In genomic region chr11:118310271-118310670, GRCh38 we compare ENCODE assay signal across 20 cellular contexts. TPM values are rescaled to one million over a fixed set of nuclear protein-coding genes. Genes with fewer than 3 reads are reported as not detected.
DNase-seq lines count a peak whose midpoint lies in the region; ATAC-seq lines count a peak whose summit lies in the region.
"Had no signal": no experiment of that assay in that cellular context is flagged by ENCODE, and none has a peak within 500 bp of the region (broad histone marks: within the 10 kb centered on the region; RNA-seq: fewer than 3 reads in every experiment).

No MANE protein-coding gene starts in this region.

- POLR2A ChIA-PET in activated CD4-positive, alpha-beta T cell treated with anti-CD3 and anti-CD28 coated beads for 36 hours (lab: Charles Lee), result interaction anchor here (0.6 kb wide), 1 partner anchor 89 kb away, joined by 3 read pairs; no protein-coding TSS in a partner anchor
- POLR2A ChIA-PET in T-cell (lab: Charles Lee), result interaction anchor here in 1 of 2 donors (0.6 to 1.2 kb wide), 2 partner anchors 22 to 32 kb away, joined by 4 to 12 read pairs; partner anchors contain the start of gene CD3D

- no peaks in the 10 kb centered on the region for H3K27me3 ChIP-seq in CD4-positive, CD25-positive, alpha-beta regulatory T cell (ENCODE audit: control insufficient read depth, insufficient read depth, low read length)
- H3K27me3 ChIP-seq: BLaER1 treated with 17β-estradiol and CSF1 and Interleukin-3, amounts not matched to agents 10 nM and 100 nM had no signal

- H3K9me3 Mint-ChIP-seq in activated CD4-positive, alpha-beta T cell treated with anti-CD3 and anti-CD28 coated beads for 36 hours (ENCODE audit: low read depth), result peaks cover 3% of the 10 kb centered on the region
- H3K9me3 Mint-ChIP-seq in CD4-positive, CD25-positive, alpha-beta regulatory T cell, result no peaks in the 10 kb centered on the region
- no peaks in the 10 kb centered on the region for H3K9me3 Mint-ChIP-seq in T-cell
- H3K9me3 Mint-ChIP-seq in activated naive CD8-positive, alpha-beta T cell treated with anti-CD3 and anti-CD28 coated beads for 36 hours, result peaks cover 4% of the 10 kb centered on the region

- H3K4me3 ChIP-seq in CD4-positive, CD25-positive, alpha-beta regulatory T cell (ENCODE audit: low read depth, low read length), result peak overlapping the region; percentile 47
- H3K4me3 ChIP-seq: BLaER1 treated with 17β-estradiol and CSF1 and Interleukin-3, amounts not matched to agents 10 nM and 100 nM had no signal

- no peak for DNase-seq in activated CD4-positive, alpha-beta T cell treated with anti-CD3 and anti-CD28 coated beads for 36 hours
- DNase-seq in activated CD4-positive, alpha-beta T cell treated with anti-CD3 and anti-CD28 coated beads for 1 hour, result no peak
- no peak for DNase-seq in CD4-positive, CD25-positive, alpha-beta regulatory T cell
- DNase-seq in T-cell, result no peak
- DNase-seq in activated naive CD8-positive, alpha-beta T cell treated with anti-CD3 and anti-CD28 coated beads for 36 hours, result no peak
- DNase-seq in NCI-H1417 treated with DMSO at 0.1 percent for 48 hours (lab: John Stamatoyannopoulos, UW), result no peak
- no peak for DNase-seq in EL
- DNase-seq: Calu3; DMS79; GDM1; HCEC 1CT; NCI-H1048; NCI-H2107; NCI-H69; NK-92 treated with Interleukin-12 subunit alpha and Interleukin-12 subunit beta, amount 100 ng/mL, for 24 hours; OCI-M1 had no signal

- intact Hi-C loops in activated CD4-positive, alpha-beta T cell treated with anti-CD3 and anti-CD28 coated beads for 36 hours (cut with DNase I, micrococcal nuclease), result no loop called here

- H3K4me1 ChIP-seq in CD4-positive, CD25-positive, alpha-beta regulatory T cell (ENCODE audit: control insufficient read depth, insufficient read depth, low read length, poor library complexity, severe bottlenecking), result peaks cover 88% of the 10 kb centered on the region

- no peaks in the 10 kb centered on the region for H3K9me3 ChIP-seq in CD4-positive, CD25-positive, alpha-beta regulatory T cell (ENCODE audit: control insufficient read depth in 2 of 2, low read length in 2 of 2)

- H3K4me1 Mint-ChIP-seq in activated CD4-positive, alpha-beta T cell treated with anti-CD3 and anti-CD28 coated beads for 36 hours, result peaks cover 82% of the 10 kb centered on the region
- H3K4me1 Mint-ChIP-seq in CD4-positive, CD25-positive, alpha-beta regulatory T cell, result peaks cover 22 to 89% (median 69%) of the 10 kb centered on the region in 4 donors
- H3K4me1 Mint-ChIP-seq in T-cell, result peaks cover 87 to 89% (median 88%) of the 10 kb centered on the region in 3 donors
- H3K4me1 Mint-ChIP-seq in activated naive CD8-positive, alpha-beta T cell treated with anti-CD3 and anti-CD28 coated beads for 36 hours, result peaks cover 82% of the 10 kb centered on the region

- CTCF ChIA-PET in activated CD4-positive, alpha-beta T cell treated with anti-CD3 and anti-CD28 coated beads for 36 hours (lab: Charles Lee), result interaction anchor here (1.5 to 2.0 kb wide), 3 partner anchors 26 to 112 kb away, joined by 4 to 11 read pairs (median 7); no protein-coding TSS in a partner anchor
- CTCF ChIA-PET in T-cell (lab: Charles Lee), result interaction anchor here in 1 of 2 donors (2.0 to 2.2 kb wide), 2 partner anchors 15 to 33 kb away, joined by 4 to 15 read pairs; partner anchors contain the start of gene CD3D

- H3K4me3 Mint-ChIP-seq in activated CD4-positive, alpha-beta T cell treated with anti-CD3 and anti-CD28 coated beads for 36 hours, result peak overlapping the region; percentile 26
- H3K4me3 Mint-ChIP-seq in CD4-positive, CD25-positive, alpha-beta regulatory T cell, result peak overlapping the region; percentile 12 to 53 (median 29)
- H3K4me3 Mint-ChIP-seq in T-cell, result peak overlapping the region in 2 of 3 donors; percentile 28 to 31
- peak overlapping the region; percentile 38 for H3K4me3 Mint-ChIP-seq in activated naive CD8-positive, alpha-beta T cell treated with anti-CD3 and anti-CD28 coated beads for 36 hours

- peaks cover 60% of the 10 kb centered on the region for H3K36me3 ChIP-seq in CD4-positive, CD25-positive, alpha-beta regulatory T cell (ENCODE audit: control insufficient read depth, insufficient read depth, low read length)
- H3K36me3 ChIP-seq: BLaER1 treated with 17β-estradiol and CSF1 and Interleukin-3, amounts not matched to agents 10 nM and 100 nM had no signal

- peak overlapping the region; percentile 79 for H3K27ac Mint-ChIP-seq in activated CD4-positive, alpha-beta T cell treated with anti-CD3 and anti-CD28 coated beads for 36 hours
- peak overlapping the region; percentile 87 to 99 (median 89) for H3K27ac Mint-ChIP-seq in CD4-positive, CD25-positive, alpha-beta regulatory T cell
- H3K27ac Mint-ChIP-seq in T-cell, result peak overlapping the region; percentile 88 to 92
- H3K27ac Mint-ChIP-seq in activated naive CD8-positive, alpha-beta T cell treated with anti-CD3 and anti-CD28 coated beads for 36 hours, result peak overlapping the region; percentile 86

- no peaks in the 10 kb centered on the region for H3K27me3 Mint-ChIP-seq in activated CD4-positive, alpha-beta T cell treated with anti-CD3 and anti-CD28 coated beads for 36 hours
- H3K27me3 Mint-ChIP-seq in CD4-positive, CD25-positive, alpha-beta regulatory T cell, result no peaks in the 10 kb centered on the region
- no peaks in the 10 kb centered on the region for H3K27me3 Mint-ChIP-seq in T-cell
- H3K27me3 Mint-ChIP-seq in activated naive CD8-positive, alpha-beta T cell treated with anti-CD3 and anti-CD28 coated beads for 36 hours, result no peaks in the 10 kb centered on the region

- ATAC-seq in activated CD4-positive, alpha-beta T cell treated with anti-CD3 and anti-CD28 coated beads for 36 hours, result no peak
- no peak for ATAC-seq in CD4-positive, CD25-positive, alpha-beta regulatory T cell (ENCODE audit: low read depth in 2 of 2)
- ATAC-seq in T-cell (replicated peaks in 1 of 4) (no peak), GM19324 (IDR thresholded peaks at IDR 0.05; ENCODE audit: low FRiP score, unreplicated experiment) (no peak)

- H3K36me3 Mint-ChIP-seq in activated CD4-positive, alpha-beta T cell treated with anti-CD3 and anti-CD28 coated beads for 36 hours (ENCODE audit: low read depth), result peaks cover 83% of the 10 kb centered on the region
- peaks cover 70% of the 10 kb centered on the region for H3K36me3 Mint-ChIP-seq in CD4-positive, CD25-positive, alpha-beta regulatory T cell
- H3K36me3 Mint-ChIP-seq in T-cell, result peaks cover 72% of the 10 kb centered on the region
- peaks cover 81% of the 10 kb centered on the region for H3K36me3 Mint-ChIP-seq in activated naive CD8-positive, alpha-beta T cell treated with anti-CD3 and anti-CD28 coated beads for 36 hours

- H3K27ac ChIP-seq in CD4-positive, CD25-positive, alpha-beta regulatory T cell (ENCODE audit: insufficient read depth, low read length, poor library complexity, severe bottlenecking), result peak overlapping the region; percentile 80
- H3K27ac ChIP-seq: BLaER1 treated with 17β-estradiol and CSF1 and Interleukin-3, amounts not matched to agents 10 nM and 100 nM; HL-60 had no signal

RNA-seq across cellular contexts. Expression of gene CD3E, which starts 5.7 kb away (rescaled TPM):
- total RNA-seq in activated CD4-positive, alpha-beta T cell treated with anti-CD3 and anti-CD28 coated beads for 36 hours, result 100 to 1,000 TPM; 400 to 530 TPM
- 585 TPM for total RNA-seq in CD4-positive, CD25-positive, alpha-beta regulatory T cell
- 100 to 1,000 TPM; 704 to 823 (median 778) TPM for polyA plus RNA-seq in CD4-positive, CD25-positive, alpha-beta regulatory T cell
- total RNA-seq in T-cell, result 100 to 1,000 TPM; 555 to 659 (median 596) TPM
- total RNA-seq in activated naive CD8-positive, alpha-beta T cell treated with anti-CD3 and anti-CD28 coated beads for 36 hours, result 100 to 1,000 TPM; 364 TPM
- total RNA-seq: A172, Calu3 had no signal

RNA-seq across cellular contexts. Expression of gene CD3D, which starts 32.2 kb away (rescaled TPM):
- 100 to 1,000 TPM; 305 to 331 TPM for total RNA-seq in activated CD4-positive, alpha-beta T cell treated with anti-CD3 and anti-CD28 coated beads for 36 hours
- total RNA-seq in CD4-positive, CD25-positive, alpha-beta regulatory T cell, result 476 TPM
- polyA plus RNA-seq in CD4-positive, CD25-positive, alpha-beta regulatory T cell, result 1,000 to 10,000 TPM; 1,148 to 1,577 (median 1,304) TPM
- total RNA-seq in T-cell, result 100 to 1,000 TPM; 290 to 409 (median 361) TPM
- total RNA-seq in activated naive CD8-positive, alpha-beta T cell treated with anti-CD3 and anti-CD28 coated beads for 36 hours, result 100 to 1,000 TPM; 341 to 350 TPM
- total RNA-seq: A172, Calu3 had no signal

RNA-seq across cellular contexts. Expression of gene CD3G, which starts 33.9 kb away (rescaled TPM):
- total RNA-seq in activated CD4-positive, alpha-beta T cell treated with anti-CD3 and anti-CD28 coated beads for 36 hours, result 100 to 1,000 TPM; 141 to 146 TPM
- 196 TPM for total RNA-seq in CD4-positive, CD25-positive, alpha-beta regulatory T cell
- polyA plus RNA-seq in CD4-positive, CD25-positive, alpha-beta regulatory T cell, result 100 to 1,000 TPM; 393 to 477 (median 433) TPM
- 100 to 1,000 TPM; 170 to 215 (median 189) TPM for total RNA-seq in T-cell
- 100 to 1,000 TPM; 133 to 142 TPM for total RNA-seq in activated naive CD8-positive, alpha-beta T cell treated with anti-CD3 and anti-CD28 coated beads for 36 hours
- total RNA-seq: A172, Calu3 had no signal

RNA-seq across cellular contexts. Expression of gene MPZL2, which starts 46.2 kb away (rescaled TPM):
- 10 to 100 TPM; 26.7 to 30.1 TPM for total RNA-seq in activated CD4-positive, alpha-beta T cell treated with anti-CD3 and anti-CD28 coated beads for 36 hours
- 1.0 TPM for total RNA-seq in CD4-positive, CD25-positive, alpha-beta regulatory T cell
- under 1 TPM in 1 of 4 donors, not detected in 3; 0.37 TPM for polyA plus RNA-seq in CD4-positive, CD25-positive, alpha-beta regulatory T cell
- 1 to 10 TPM in 4 of 5 donors, under 1 TPM in 1; 0.85 to 5.6 (median 2.0) TPM for total RNA-seq in T-cell
- 10 to 100 TPM; 18.8 to 20.1 TPM for total RNA-seq in activated naive CD8-positive, alpha-beta T cell treated with anti-CD3 and anti-CD28 coated beads for 36 hours
- total RNA-seq: A172 had no signal

RNA-seq across cellular contexts. Expression of gene UBE4A, which starts 49.1 kb away (rescaled TPM):
- total RNA-seq in activated CD4-positive, alpha-beta T cell treated with anti-CD3 and anti-CD28 coated beads for 36 hours, result 10 to 100 TPM; 44.2 to 50.7 TPM
- total RNA-seq in CD4-positive, CD25-positive, alpha-beta regulatory T cell, result 49.1 TPM
- polyA plus RNA-seq in CD4-positive, CD25-positive, alpha-beta regulatory T cell, result 10 to 100 TPM; 23.5 to 29.2 (median 25.4) TPM
- 10 to 100 TPM; 40.7 to 44.9 (median 41.8) TPM for total RNA-seq in T-cell
- 10 to 100 TPM; 55.0 to 56.3 TPM for total RNA-seq in activated naive CD8-positive, alpha-beta T cell treated with anti-CD3 and anti-CD28 coated beads for 36 hours
